ENCODE assay signal across 10 cellular contexts in the genomic region with DNA sequence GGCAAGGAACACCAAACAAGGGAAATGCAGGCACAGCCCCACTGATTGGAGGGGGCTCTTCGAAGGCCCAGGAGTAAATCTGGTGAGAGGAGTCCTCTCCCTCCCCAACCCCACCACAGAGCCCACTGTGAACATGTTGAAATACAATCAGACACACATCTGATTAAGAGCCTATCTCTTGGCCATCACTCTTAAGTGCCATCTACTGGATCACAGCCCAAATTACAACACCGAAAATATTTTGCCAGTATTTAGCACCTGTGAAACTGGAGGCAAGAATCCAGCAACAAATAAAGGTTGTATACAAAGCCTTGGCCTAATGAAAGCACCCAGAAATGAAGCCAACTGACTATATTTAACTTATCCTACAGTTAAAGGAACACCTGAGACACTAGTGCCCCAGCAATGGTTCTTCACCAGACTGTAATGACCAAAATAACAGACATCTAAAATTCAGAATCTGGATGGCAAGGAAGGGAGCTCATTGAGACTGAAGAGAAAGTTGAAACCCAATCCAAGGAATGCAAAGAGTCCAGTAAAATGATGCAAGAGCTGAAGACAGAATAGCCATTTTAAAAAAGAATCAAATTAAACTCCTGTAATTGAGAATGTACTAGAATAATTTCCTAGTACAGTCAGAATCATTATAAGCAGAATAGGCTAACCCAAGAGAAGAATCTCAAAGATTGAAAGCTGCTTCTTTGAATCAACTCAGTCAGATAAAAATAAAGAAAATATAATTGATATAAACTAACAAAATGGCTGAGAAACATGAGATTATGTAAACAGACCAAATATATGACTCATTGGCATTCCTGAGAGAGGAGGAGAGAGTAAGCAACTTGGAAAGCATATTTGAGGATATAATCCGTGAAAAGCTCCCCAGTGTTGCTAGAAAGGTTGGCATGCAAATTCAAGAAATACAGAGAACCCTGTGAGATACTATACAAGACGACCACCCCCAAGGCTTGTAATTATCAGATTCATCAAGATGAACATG.
DNase-seq lines count a peak whose midpoint lies in the region; ATAC-seq and TF ChIP-seq lines count a peak whose summit lies in the region.
"Had no signal": no experiment of that assay in that cellular context is flagged by ENCODE, and none has a peak within 500 bp of the region (broad histone marks: within the 10 kb centered on the region; RNA-seq: fewer than 3 reads in every experiment).

No MANE protein-coding gene starts in this region.

- H3K27ac ChIP-seq in mesenchymal stem cell (ENCODE audit: low read length, poor library complexity, severe bottlenecking): peak overlapping the region; percentile 34
- H3K27ac ChIP-seq: sigmoid colon had no signal

- no peak overlapping the region for H2BK5ac ChIP-seq in mesenchymal stem cell (ENCODE audit: low read depth, low read length, poor library complexity, severe bottlenecking)

- H2BK15ac ChIP-seq in mesenchymal stem cell (ENCODE audit: low read depth, poor library complexity, severe bottlenecking): no peak overlapping the region

- no peak overlapping the region for H2BK120ac ChIP-seq in mesenchymal stem cell (ENCODE audit: low read depth, low read length)

- no peak overlapping the region for H3K14ac ChIP-seq in mesenchymal stem cell (ENCODE audit: low read length in 2 of 2)

- no peak overlapping the region for H3K27ac Mint-ChIP-seq in activated T-helper 1 cell treated with anti-CD3 and anti-CD28 coated beads, Interleukin-12 subunit alpha, Interleukin-12 subunit beta, Interleukin-2, Interleukin-4 antibody, amounts not matched to agents 30 ng/mL and 10 ng/mL and 1 ng/mL, durations not matched to agents 14 hours and 24 hours and 36 hours
- no peak overlapping the region for H3K27ac Mint-ChIP-seq in naive thymus-derived CD8-positive, alpha-beta T cell

- no peaks in the 10 kb centered on the region for H3K79me1 ChIP-seq in mesenchymal stem cell (replicated peaks; ENCODE audit: low read length, poor library complexity, severe bottlenecking)

- intact Hi-C loops in activated T-helper 1 cell treated with anti-CD3 and anti-CD28 coated beads, Interleukin-12 subunit alpha, Interleukin-12 subunit beta, Interleukin-2, Interleukin-4 antibody, amounts not matched to agents 30 ng/mL and 10 ng/mL and 1 ng/mL, durations not matched to agents 14 hours and 24 hours and 36 hours (cut with micrococcal nuclease): no loop called here

- H3K36me3 ChIP-seq in GM06990 (ENCODE audit: control insufficient read depth, insufficient read depth, low read length): no peaks in the 10 kb centered on the region
- no peaks in the 10 kb centered on the region for H3K36me3 ChIP-seq in mesenchymal stem cell (ENCODE audit: control insufficient read depth in 1 of 2, insufficient read depth in 2 of 2, low read depth in 1 of 2, low read length in 2 of 2)
- H3K36me3 ChIP-seq: sigmoid colon had no signal

- H2AFZ ChIP-seq in mesenchymal stem cell (ENCODE audit: low read depth, low read length): no peak overlapping the region

- 76% methylated on average over 4 of the region's 4 CpGs for WGBS in mesenchymal stem cell

- H3K4me3 Mint-ChIP-seq in activated T-helper 1 cell treated with anti-CD3 and anti-CD28 coated beads, Interleukin-12 subunit alpha, Interleukin-12 subunit beta, Interleukin-2, Interleukin-4 antibody, amounts not matched to agents 30 ng/mL and 10 ng/mL and 1 ng/mL, durations not matched to agents 14 hours and 24 hours and 36 hours: no peak overlapping the region
- H3K4me3 Mint-ChIP-seq in naive thymus-derived CD8-positive, alpha-beta T cell: no peak overlapping the region
- H3K4me3 Mint-ChIP-seq: activated T-cell treated with anti-CD3 and anti-CD28 coated beads, Interleukin-2, amount 50 U/mL, for 4 hours had no signal

- DNase-seq in GM06990 (ENCODE audit: extremely low read depth, insufficient read length): no peak
- peak; percentile 69 for DNase-seq in LHCN-M2 (ENCODE audit: low read depth)
- peak; percentile 0 for DNase-seq in amniotic epithelial cell (ENCODE audit: low read depth)
- peak; percentile 28 for DNase-seq in mesenchymal stem cell
- no peak for DNase-seq in SHP77 (lab: John Stamatoyannopoulos, UW)
- no peak for DNase-seq in activated T-helper 1 cell treated with anti-CD3 and anti-CD28 coated beads, Interleukin-12 subunit alpha, Interleukin-12 subunit beta, Interleukin-2, Interleukin-4 antibody, amounts not matched to agents 30 ng/mL and 10 ng/mL and 1 ng/mL, durations not matched to agents 14 hours and 24 hours and 36 hours (ENCODE audit: low spot score)
- no peak for DNase-seq in naive thymus-derived CD8-positive, alpha-beta T cell
- DNase-seq: activated T-cell treated with anti-CD3 and anti-CD28 coated beads, Interleukin-2, amount 50 U/mL, for 4 hours; midbrain; sigmoid colon had no signal

- H3K27me3 ChIP-seq in GM06990 (replicated peaks; ENCODE audit: control insufficient read depth, insufficient read depth, low read length) (no peaks in the 10 kb centered on the region), mesenchymal stem cell (ENCODE audit: control insufficient read depth in 1 of 2, insufficient read depth in 1 of 2, low read length in 2 of 2) (no peaks in the 10 kb centered on the region)
- H3K27me3 ChIP-seq: sigmoid colon had no signal

- peak; percentile 31 for TF ChIP-seq CTCF in GM06990 (IDR thresholded peaks at IDR 0.05; ENCODE audit: insufficient read depth, low read length, poor library complexity, severe bottlenecking)

- no peaks in the 10 kb centered on the region for H3K36me3 Mint-ChIP-seq in activated T-helper 1 cell treated with anti-CD3 and anti-CD28 coated beads, Interleukin-12 subunit alpha, Interleukin-12 subunit beta, Interleukin-2, Interleukin-4 antibody, amounts not matched to agents 30 ng/mL and 10 ng/mL and 1 ng/mL, durations not matched to agents 14 hours and 24 hours and 36 hours (ENCODE audit: low read depth)
- H3K36me3 Mint-ChIP-seq in naive thymus-derived CD8-positive, alpha-beta T cell: no peaks in the 10 kb centered on the region

- no peak overlapping the region for H4K91ac ChIP-seq in mesenchymal stem cell (ENCODE audit: low read length)

- ATAC-seq in naive thymus-derived CD8-positive, alpha-beta T cell: no peak
- ATAC-seq: activated T-cell treated with anti-CD3 and anti-CD28 coated beads, Interleukin-2, amount 50 U/mL, for 4 hours had no signal

- H3K4me3 ChIP-seq in GM06990 (replicated peaks; ENCODE audit: low read depth, low read length): no peak overlapping the region
- no peak overlapping the region for H3K4me3 ChIP-seq in mesenchymal stem cell (ENCODE audit: insufficient read depth in 1 of 2, low read depth in 1 of 2, low read length in 2 of 2)
- H3K4me3 ChIP-seq: sigmoid colon had no signal

- no peak overlapping the region for H3K23ac ChIP-seq in mesenchymal stem cell (ENCODE audit: low read length in 2 of 2)

- H3K4me1 Mint-ChIP-seq in activated T-helper 1 cell treated with anti-CD3 and anti-CD28 coated beads, Interleukin-12 subunit alpha, Interleukin-12 subunit beta, Interleukin-2, Interleukin-4 antibody, amounts not matched to agents 30 ng/mL and 10 ng/mL and 1 ng/mL, durations not matched to agents 14 hours and 24 hours and 36 hours (ENCODE audit: low read depth): no peaks in the 10 kb centered on the region
- H3K4me1 Mint-ChIP-seq in naive thymus-derived CD8-positive, alpha-beta T cell: no peaks in the 10 kb centered on the region

- H3K4ac ChIP-seq in mesenchymal stem cell (ENCODE audit: low read depth in 1 of 2, low read length in 2 of 2): no peak overlapping the region

- H3K4me1 ChIP-seq in mesenchymal stem cell (ENCODE audit: control insufficient read depth, insufficient read depth, low read depth, low read length): no peaks in the 10 kb centered on the region
- H3K4me1 ChIP-seq: sigmoid colon had no signal

- no peaks in the 10 kb centered on the region for H3K27me3 Mint-ChIP-seq in activated T-helper 1 cell treated with anti-CD3 and anti-CD28 coated beads, Interleukin-12 subunit alpha, Interleukin-12 subunit beta, Interleukin-2, Interleukin-4 antibody, amounts not matched to agents 30 ng/mL and 10 ng/mL and 1 ng/mL, durations not matched to agents 14 hours and 24 hours and 36 hours (ENCODE audit: insufficient read depth)
- no peaks in the 10 kb centered on the region for H3K27me3 Mint-ChIP-seq in naive thymus-derived CD8-positive, alpha-beta T cell

- no peaks in the 10 kb centered on the region for H3K9me3 Mint-ChIP-seq in activated T-helper 1 cell treated with anti-CD3 and anti-CD28 coated beads, Interleukin-12 subunit alpha, Interleukin-12 subunit beta, Interleukin-2, Interleukin-4 antibody, amounts not matched to agents 30 ng/mL and 10 ng/mL and 1 ng/mL, durations not matched to agents 14 hours and 24 hours and 36 hours
- H3K9me3 Mint-ChIP-seq in naive thymus-derived CD8-positive, alpha-beta T cell: peaks cover 0 to 24% (median 7%) of the 10 kb centered on the region in 9 donors

- POLR2A ChIA-PET in naive thymus-derived CD8-positive, alpha-beta T cell (lab: Charles Lee): no interaction called here

- H3K9me3 ChIP-seq in mesenchymal stem cell (ENCODE audit: control insufficient read depth, low read length): peaks cover 6% of the 10 kb centered on the region
- H3K9me3 ChIP-seq: sigmoid colon had no signal

- H3K9ac ChIP-seq in mesenchymal stem cell (ENCODE audit: low read length): no peak overlapping the region

- H2BK12ac ChIP-seq in mesenchymal stem cell (ENCODE audit: low read length in 2 of 2): no peak overlapping the region

- H3K18ac ChIP-seq in mesenchymal stem cell (ENCODE audit: low read depth in 1 of 2, low read length in 2 of 2): no peak overlapping the region

- H4K8ac ChIP-seq in mesenchymal stem cell (ENCODE audit: low read length): no peak overlapping the region

- no peak overlapping the region for H2AK5ac ChIP-seq in mesenchymal stem cell (ENCODE audit: low read length, severe bottlenecking)

- no peak overlapping the region for H3K4me2 ChIP-seq in mesenchymal stem cell (ENCODE audit: low read length, poor library complexity, severe bottlenecking)

Comparison
In these comparisons a context has a peak if more than half of its experiments do, and no peak if none do; other contexts are left out.
1. DNase-seq: peak in LHCN-M2 (single experiment), amniotic epithelial cell (single experiment) and mesenchymal stem cell (single experiment); none in GM06990 (single experiment), SHP77 (0 of 2), activated T-helper 1 cell treated with anti-CD3 and anti-CD28 coated beads, Interleukin-12 subunit alpha, Interleukin-12 subunit beta, Interleukin-2, Interleukin-4 antibody, amounts not matched to agents 30 ng/mL and 10 ng/mL and 1 ng/mL, durations not matched to agents 14 hours and 24 hours and 36 hours (single experiment) and naive thymus-derived CD8-positive, alpha-beta T cell (0 of 10).